ENCODE assay signal across 8 cellular contexts in the genomic region with DNA sequence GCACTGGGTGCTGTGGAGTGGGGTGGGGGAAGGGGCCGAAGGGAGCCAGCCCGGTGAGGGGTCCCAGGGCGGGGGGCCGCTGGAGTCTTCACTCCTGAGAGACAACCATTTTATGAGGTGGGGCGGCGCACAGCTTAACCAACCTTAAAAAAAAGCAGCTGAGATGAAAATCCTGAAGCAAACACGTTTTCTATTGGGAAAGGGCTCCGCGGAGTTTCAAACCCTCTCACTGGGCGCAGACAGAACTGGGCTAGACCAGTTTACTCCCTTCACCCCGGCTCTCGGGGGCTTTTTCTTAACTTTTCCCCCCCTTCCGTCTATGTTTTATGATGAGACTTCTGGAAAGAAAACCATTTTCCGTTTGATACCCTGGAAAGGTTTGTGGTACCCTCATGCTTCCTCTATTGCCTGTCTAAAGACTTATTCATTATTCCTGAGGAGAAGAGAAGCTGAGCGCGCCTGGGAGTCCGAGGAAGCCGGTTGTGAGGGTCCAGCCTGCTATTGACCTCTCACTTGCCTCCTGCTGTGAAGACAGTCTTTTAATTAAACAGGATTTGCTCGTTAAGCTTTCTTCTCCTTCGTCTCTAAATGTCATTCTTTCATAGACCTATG. TPM values are rescaled to one million over a fixed set of nuclear protein-coding genes. Genes with fewer than 3 reads are reported as not detected.
A peak's percentile ranks its signal among the peaks of the same experiment; 100 is the strongest.
DNase-seq lines count a peak whose midpoint lies in the region; ATAC-seq and TF ChIP-seq lines count a peak whose summit lies in the region.

No MANE protein-coding gene starts in this region.

- ATAC-seq in GM18505 (IDR thresholded peaks at IDR 0.05; ENCODE audit: unreplicated experiment) = no peak

- H3K27me3 ChIP-seq in uterus = no peaks in the 10 kb centered on the region

- H3K36me3 ChIP-seq in uterus = no peaks in the 10 kb centered on the region

- H3K9me3 Mint-ChIP-seq in chondrocyte (ENCODE audit: low read depth) = no peaks in the 10 kb centered on the region

- H3K27ac Mint-ChIP-seq in chondrocyte (ENCODE audit: unreplicated experiment) = no peak overlapping the region

- H3K4me1 ChIP-seq in uterus = no peaks in the 10 kb centered on the region

- TF ChIP-seq POLR2A in uterus (IDR thresholded peaks at IDR 0.05) = no peak
- TF ChIP-seq POLR2A in GM18505 (IDR thresholded peaks at IDR 0.05; ENCODE audit: borderline replicate concordance, extremely low read depth, insufficient read depth, insufficient read length) = no peak

- DNase-seq in GM12864 (ENCODE audit: low read depth) (no peak), NCI-H1694 (lab: John Stamatoyannopoulos, UW) (peak; percentile 64), chondrocyte (ENCODE audit: low spot score) (no peak), medulla oblongata (ENCODE audit: extremely low spot score) (peak; percentile 56), uterus (no peak), NCI-H226 (no peak), GM13976 (ENCODE audit: low spot score) (no peak)

- in situ Hi-C loops in GM13976 (cut with MboI; ENCODE audit: low sequenced_read_pairs, unreplicated experiment) = loop anchor here (5.0 to 25.0 kb wide), 2 partner anchors 123 to 293 kb away; no protein-coding TSS in a partner anchor

- peaks cover 21% of the 10 kb centered on the region for H3K4me1 Mint-ChIP-seq in chondrocyte (ENCODE audit: low read depth)

- TF ChIP-seq CTCF in GM12864 (IDR thresholded peaks at IDR 0.05; ENCODE audit: low read depth, low read length, missing control alignments) = no peak
- TF ChIP-seq CTCF in chondrocyte (IDR thresholded peaks at IDR 0.05) = peak; percentile 26
- no peak for TF ChIP-seq CTCF in uterus (IDR thresholded peaks at IDR 0.05)
- no peak for TF ChIP-seq CTCF in GM13976 (IDR thresholded peaks at IDR 0.05; ENCODE audit: borderline replicate concordance, control extremely low read depth, extremely low read depth, insufficient read depth, missing control alignments)

- H3K4me3 Mint-ChIP-seq in chondrocyte (ENCODE audit: unreplicated experiment) = no peak overlapping the region

- intact Hi-C loops in uterus (cut with DNase I; ENCODE audit: low total_unique reads) = no loop called here

- no peaks in the 10 kb centered on the region for H3K36me3 Mint-ChIP-seq in chondrocyte (ENCODE audit: low read depth)

- H3K27ac ChIP-seq in uterus = peak overlapping the region; percentile 83 to 85

- H3K4me3 ChIP-seq in GM12864 (ENCODE audit: low read depth, low read length) (peak overlapping the region; percentile 93), uterus (peak overlapping the region; percentile 85 to 90)

- no peaks in the 10 kb centered on the region for H3K27me3 Mint-ChIP-seq in chondrocyte (ENCODE audit: low read depth)

- H3K9me3 ChIP-seq in uterus = no peaks in the 10 kb centered on the region

RNA-seq across cellular contexts. Expression of a gene that starts 0.5 kb away (rescaled TPM):
- 14.1 to 24.0 TPM (median 14.3 TPM) in 3 replicates for total RNA-seq in chondrocyte
- total RNA-seq in uterus = 10 to 100 TPM in 2 of 4 donors, 1 to 10 TPM in 2; 6.9 to 36.9 (median 11.5) TPM

RNA-seq across cellular contexts. Expression of a gene that starts 10.9 kb away (rescaled TPM):
- 0.23 to 0.63 TPM (median 0.37 TPM) in 3 replicates for total RNA-seq in chondrocyte
- total RNA-seq in uterus = under 1 TPM in 2 of 4 donors, not detected in 2; 0.27 to 0.97 TPM

Comparison
In these comparisons a context has a peak if more than half of its experiments do, and no peak if none do; other contexts are left out.
1. DNase-seq: peak in NCI-H1694 (single experiment) and medulla oblongata (single experiment); none in GM12864 (single experiment), chondrocyte (single experiment), uterus (0 of 2), NCI-H226 (single experiment) and GM13976 (single experiment).